Comparison of ENCODE assay signal across 7 cellular contexts in the genomic region with DNA sequence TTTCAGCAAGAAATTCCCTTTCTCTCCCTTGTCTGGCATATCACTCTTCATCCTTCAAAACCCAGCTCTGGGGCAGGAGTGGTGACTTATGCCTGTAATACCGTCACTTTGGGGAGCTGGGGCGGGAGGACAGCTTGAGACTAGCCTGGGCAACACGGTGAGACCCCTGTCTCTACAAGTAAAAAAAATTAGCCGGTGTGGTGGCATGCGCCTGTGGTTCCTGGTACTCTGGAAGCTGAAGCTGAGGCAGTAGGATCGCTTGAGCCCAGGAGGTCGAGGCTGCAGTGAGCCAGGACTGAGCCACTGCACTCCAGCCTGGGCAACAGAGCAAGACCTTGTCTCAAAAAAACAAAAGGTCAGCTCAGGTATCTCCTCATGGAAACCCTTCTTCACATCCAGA. TPM values are rescaled to one million over a fixed set of nuclear protein-coding genes. Genes with fewer than 3 reads are reported as not detected.
DNase-seq lines count a peak whose midpoint lies in the region; ATAC-seq, FAIRE-seq and TF ChIP-seq lines count a peak whose summit lies in the region.

No MANE protein-coding gene starts in this region.

- peaks cover 39% of the 10 kb centered on the region for H3K36me3 Mint-ChIP-seq in activated CD4-positive, alpha-beta memory T cell treated with anti-CD3 and anti-CD28 coated beads, Interleukin-2, amount 10 ng/mL, durations not matched to agents 7 days and 5 days (ENCODE audit: low read depth)
- H3K36me3 Mint-ChIP-seq in stimulated activated effector memory CD8-positive, alpha-beta T cell treated with anti-CD3 and anti-CD28 coated beads, Interleukin-12 subunit alpha, Interleukin-12 subunit beta, amount 100 ng/mL, for 72 hours, result peaks cover 75% of the 10 kb centered on the region

- TF ChIP-seq CTCF in HFF-Myc (IDR thresholded peaks at IDR 0.05; ENCODE audit: low read depth, low read length, missing control alignments), result no peak
- no peak for TF ChIP-seq CTCF in hepatocyte (IDR thresholded peaks at IDR 0.05; ENCODE audit: poor library complexity)

- WGBS in hepatocyte (ENCODE audit: low lambda C conversion rate, missing lambda C conversion rate), result 89% methylated on average over 7 of the region's 7 CpGs

- peak overlapping the region; percentile 99 for H3K27ac ChIP-seq in hepatocyte

- ATAC-seq in stimulated activated effector memory CD8-positive, alpha-beta T cell treated with anti-CD3 and anti-CD28 coated beads, Interleukin-12 subunit alpha, Interleukin-12 subunit beta, amount 100 ng/mL, for 72 hours, result no peak

- no peaks in the 10 kb centered on the region for H3K9me3 Mint-ChIP-seq in activated CD4-positive, alpha-beta memory T cell treated with anti-CD3 and anti-CD28 coated beads, Interleukin-2, amount 10 ng/mL, durations not matched to agents 7 days and 5 days
- no peaks in the 10 kb centered on the region for H3K9me3 Mint-ChIP-seq in stimulated activated effector memory CD8-positive, alpha-beta T cell treated with anti-CD3 and anti-CD28 coated beads, Interleukin-12 subunit alpha, Interleukin-12 subunit beta, amount 100 ng/mL, for 72 hours

- no peaks in the 10 kb centered on the region for H3K9me2 ChIP-seq in hepatocyte (replicated peaks; ENCODE audit: insufficient read depth)

- peaks cover 6% of the 10 kb centered on the region for H4K20me1 ChIP-seq in hepatocyte (ENCODE audit: insufficient read depth, poor library complexity, severe bottlenecking)

- DNase-seq in HFF-Myc (ENCODE audit: extremely low read depth, low read depth), result no peak
- peak; percentile 15 for DNase-seq in activated CD4-positive, alpha-beta memory T cell treated with anti-CD3 and anti-CD28 coated beads, Interleukin-2, amount 10 ng/mL, durations not matched to agents 7 days and 5 days
- no peak for DNase-seq in hepatocyte (ENCODE audit: low spot score)
- DNase-seq in stimulated activated effector memory CD8-positive, alpha-beta T cell treated with anti-CD3 and anti-CD28 coated beads, Interleukin-12 subunit alpha, Interleukin-12 subunit beta, amount 100 ng/mL, for 72 hours (ENCODE audit: low spot score in 2 of 2), result no peak
- DNase-seq in stimulated activated CD4-positive, alpha-beta T cell treated with anti-CD3 and anti-CD28 coated beads, Interleukin-12 subunit alpha, Interleukin-12 subunit beta, amount 100 ng/mL, for 4 hours, result no peak
- DNase-seq in frontal cortex (ENCODE audit: low spot score in 2 of 2), result no peak
- DNase-seq in OCI-M2 (lab: John Stamatoyannopoulos, UW; ENCODE audit: unreplicated experiment), result no peak

- POLR2A ChIA-PET in activated CD4-positive, alpha-beta memory T cell treated with anti-CD3 and anti-CD28 coated beads, Interleukin-2, amount 10 ng/mL, durations not matched to agents 7 days and 5 days (lab: Charles Lee), result interaction anchor here (0.8 to 6.7 kb wide), 26 partner anchors 8 to 553 kb away, joined by 3 to 177 read pairs (median 5); partner anchors contain the start of genes BRMS1, DPP3, MRPL11 and PC

- H3K4me3 ChIP-seq in HFF-Myc (replicated peaks; ENCODE audit: low read depth, low read length) (peak overlapping the region; percentile 99), hepatocyte (peak overlapping the region; percentile 97)

- FAIRE-seq in frontal cortex (lab: Jason Lieb, UNC), result no peak

- no peak overlapping the region for H2AFZ ChIP-seq in hepatocyte

- no peaks in the 10 kb centered on the region for H3K9me3 ChIP-seq in hepatocyte (ENCODE audit: low read depth)

- H3K27ac Mint-ChIP-seq in activated CD4-positive, alpha-beta memory T cell treated with anti-CD3 and anti-CD28 coated beads, Interleukin-2, amount 10 ng/mL, durations not matched to agents 7 days and 5 days, result peak overlapping the region; percentile 90
- peak overlapping the region; percentile 99 for H3K27ac Mint-ChIP-seq in stimulated activated effector memory CD8-positive, alpha-beta T cell treated with anti-CD3 and anti-CD28 coated beads, Interleukin-12 subunit alpha, Interleukin-12 subunit beta, amount 100 ng/mL, for 72 hours

- H3K4me1 Mint-ChIP-seq in activated CD4-positive, alpha-beta memory T cell treated with anti-CD3 and anti-CD28 coated beads, Interleukin-2, amount 10 ng/mL, durations not matched to agents 7 days and 5 days, result peaks cover 59% of the 10 kb centered on the region
- peaks cover 57% of the 10 kb centered on the region for H3K4me1 Mint-ChIP-seq in stimulated activated effector memory CD8-positive, alpha-beta T cell treated with anti-CD3 and anti-CD28 coated beads, Interleukin-12 subunit alpha, Interleukin-12 subunit beta, amount 100 ng/mL, for 72 hours

- H3K79me2 ChIP-seq in hepatocyte, result peaks cover 37% of the 10 kb centered on the region

- H3K36me3 ChIP-seq in hepatocyte (replicated peaks; ENCODE audit: insufficient read depth, low read depth), result no peaks in the 10 kb centered on the region

- no peaks in the 10 kb centered on the region for H3K27me3 Mint-ChIP-seq in activated CD4-positive, alpha-beta memory T cell treated with anti-CD3 and anti-CD28 coated beads, Interleukin-2, amount 10 ng/mL, durations not matched to agents 7 days and 5 days

- peaks cover 16% of the 10 kb centered on the region for H3K4me1 ChIP-seq in hepatocyte (ENCODE audit: insufficient read depth)

- CTCF ChIA-PET in activated CD4-positive, alpha-beta memory T cell treated with anti-CD3 and anti-CD28 coated beads, Interleukin-2, amount 10 ng/mL, durations not matched to agents 7 days and 5 days (lab: Charles Lee), result interaction anchor here (1.6 to 4.3 kb wide), 6 partner anchors 10 to 403 kb away, joined by 3 to 21 read pairs (median 7); partner anchors contain the start of genes MRPL11 and RBM4B

- H3K4me3 Mint-ChIP-seq in activated CD4-positive, alpha-beta memory T cell treated with anti-CD3 and anti-CD28 coated beads, Interleukin-2, amount 10 ng/mL, durations not matched to agents 7 days and 5 days, result peak overlapping the region; percentile 93
- H3K4me3 Mint-ChIP-seq in stimulated activated effector memory CD8-positive, alpha-beta T cell treated with anti-CD3 and anti-CD28 coated beads, Interleukin-12 subunit alpha, Interleukin-12 subunit beta, amount 100 ng/mL, for 72 hours, result peak overlapping the region; percentile 97

- peak overlapping the region; percentile 95 for H3K4me2 ChIP-seq in hepatocyte

- H3K27me3 ChIP-seq in hepatocyte, result no peaks in the 10 kb centered on the region

RNA-seq across cellular contexts. Expression of gene RCE1, which starts 1.4 kb away (rescaled TPM):
- total RNA-seq in activated CD4-positive, alpha-beta memory T cell treated with anti-CD3 and anti-CD28 coated beads, Interleukin-2, amount 10 ng/mL, durations not matched to agents 7 days and 5 days, result 10 to 100 TPM; 21.2 to 22.0 TPM
- total RNA-seq in hepatocyte (19.8 and 27.0 TPM in 2 replicates), frontal cortex (9.8 TPM)
- 41.4 and 42.2 TPM in 2 replicates for polyA plus RNA-seq in hepatocyte

RNA-seq across cellular contexts. Expression of gene LRFN4, which starts 15.0 kb away (rescaled TPM):
- 10 to 100 TPM; 23.2 to 28.3 TPM for total RNA-seq in activated CD4-positive, alpha-beta memory T cell treated with anti-CD3 and anti-CD28 coated beads, Interleukin-2, amount 10 ng/mL, durations not matched to agents 7 days and 5 days
- 12.5 and 15.8 TPM in 2 replicates for total RNA-seq in hepatocyte
- polyA plus RNA-seq in hepatocyte, result 14.3 and 30.2 TPM in 2 replicates
- total RNA-seq in frontal cortex, result 44.0 TPM
